In genomic region chr18:5627756-5628511, GRCh38 we compare ENCODE assay signal across 8 cellular contexts.
DNase-seq lines count a peak whose midpoint lies in the region; ATAC-seq and TF ChIP-seq lines count a peak whose summit lies in the region.

No MANE protein-coding gene starts in this region.

- H3K14ac ChIP-seq in trophoblast cell (ENCODE audit: low read length), result peak overlapping the region; percentile 92

- no peaks in the 10 kb centered on the region for H3K36me3 ChIP-seq in ES-I3 (ENCODE audit: insufficient read depth, low read length)
- H3K36me3 ChIP-seq in SJSA1, result no peaks in the 10 kb centered on the region
- no peaks in the 10 kb centered on the region for H3K36me3 ChIP-seq in trophoblast cell (ENCODE audit: control insufficient read depth in 1 of 2, insufficient read depth in 2 of 2, low read length in 2 of 2)

- peak overlapping the region; percentile 41 for H2BK12ac ChIP-seq in trophoblast cell (ENCODE audit: low read length)

- H3K4me3 Mint-ChIP-seq in glutamatergic neuron (ENCODE audit: unreplicated experiment), result peak overlapping the region; percentile 74

- no peaks in the 10 kb centered on the region for H3K4me1 Mint-ChIP-seq in glutamatergic neuron (ENCODE audit: low read depth, unreplicated experiment)

- H4K12ac ChIP-seq in trophoblast cell (ENCODE audit: low read depth, low read length), result peak overlapping the region; percentile 39

- H3K27ac ChIP-seq in SJSA1, result no peak overlapping the region
- peak overlapping the region; percentile 87 for H3K27ac ChIP-seq in trophoblast cell (ENCODE audit: low read depth, low read length)

- ATAC-seq in HG02798 (IDR thresholded peaks at IDR 0.05; ENCODE audit: poor library complexity, unreplicated experiment) (no peak), HG03469 (IDR thresholded peaks at IDR 0.05; ENCODE audit: unreplicated experiment) (no peak)

- peak overlapping the region; percentile 18 for H4K8ac ChIP-seq in trophoblast cell (ENCODE audit: low read depth, low read length)

- H2AFZ ChIP-seq in trophoblast cell (ENCODE audit: insufficient read depth, low read length, poor library complexity), result peak overlapping the region; percentile 53

- H3K27me3 ChIP-seq in SJSA1 (replicated peaks) (peaks cover 65% of the 10 kb centered on the region), trophoblast cell (ENCODE audit: insufficient read depth, low read length) (no peaks in the 10 kb centered on the region)

- peak overlapping the region; percentile 79 for H2BK120ac ChIP-seq in trophoblast cell (ENCODE audit: insufficient read depth, low read length, poor library complexity)

- H3K9ac ChIP-seq in ES-I3 (ENCODE audit: low read depth, low read length), result peak overlapping the region; percentile 66; the same call in 1 of the 2 replicates
- peak overlapping the region; percentile 98 for H3K9ac ChIP-seq in trophoblast cell (ENCODE audit: low read length)

- WGBS in trophoblast cell (ENCODE audit: extremely low coverage, insufficient coverage, insufficient read length), result no CpG with 5 or more reads among the region's 29 CpGs

- no peak overlapping the region for H3K23ac ChIP-seq in trophoblast cell (ENCODE audit: low read length)

- no peak for DNase-seq in SJSA1 (ENCODE audit: low read depth in 1 of 2, low spot score in 2 of 2)
- DNase-seq in glutamatergic neuron, result no peak
- peak in 1 of 2 donors; percentile 9 for DNase-seq in trophoblast cell
- DNase-seq in mucosa of gallbladder (ENCODE audit: low spot score), result no peak
- DNase-seq in T1000 (lab: John Stamatoyannopoulos, UW), result no peak

- no peaks in the 10 kb centered on the region for H3K9me3 ChIP-seq in ES-I3 (ENCODE audit: control insufficient read depth, insufficient read depth, low read length)
- H3K9me3 ChIP-seq in SJSA1 (replicated peaks), result peaks cover 4% of the 10 kb centered on the region; the same call in 1 of the 2 replicates
- H3K9me3 ChIP-seq in trophoblast cell (ENCODE audit: insufficient read depth, low read depth, low read length), result no peaks in the 10 kb centered on the region

- no peak for TF ChIP-seq CTCF in glutamatergic neuron (IDR thresholded peaks at IDR 0.05; ENCODE audit: partially characterized antibody, unreplicated experiment)

- peak overlapping the region; percentile 95 for H3K18ac ChIP-seq in trophoblast cell (ENCODE audit: low read length)

- peak overlapping the region; percentile 88 for H3K4ac ChIP-seq in trophoblast cell (ENCODE audit: low read depth, low read length)

- H2AK5ac ChIP-seq in trophoblast cell (ENCODE audit: low read length), result no peak overlapping the region

- no peak overlapping the region for H3K27ac Mint-ChIP-seq in glutamatergic neuron (ENCODE audit: unreplicated experiment)

- H3K4me3 ChIP-seq in SJSA1 (peak overlapping the region; percentile 41), trophoblast cell (ENCODE audit: low read depth, low read length) (peak overlapping the region; percentile 88)

- H3K4me1 ChIP-seq in ES-I3 (ENCODE audit: insufficient read depth, low read length) (peaks cover 14% of the 10 kb centered on the region; the same call in 1 of the 2 replicates), SJSA1 (replicated peaks) (peaks cover 28% of the 10 kb centered on the region), trophoblast cell (ENCODE audit: control insufficient read depth in 1 of 2, insufficient read depth in 2 of 2, low read length in 2 of 2) (peaks cover 15 to 23% of the 10 kb centered on the region in 2 experiments)

- H3K27me3 Mint-ChIP-seq in glutamatergic neuron (ENCODE audit: unreplicated experiment), result peaks cover 6% of the 10 kb centered on the region

- H3K9me3 Mint-ChIP-seq in glutamatergic neuron (ENCODE audit: unreplicated experiment), result peaks cover 3% of the 10 kb centered on the region

- peak overlapping the region; percentile 82 for H3K4me2 ChIP-seq in trophoblast cell (ENCODE audit: low read length)

- H4K91ac ChIP-seq in trophoblast cell (ENCODE audit: low read depth, low read length), result peak overlapping the region; percentile 75

- peak overlapping the region; percentile 56 for H2BK5ac ChIP-seq in trophoblast cell (ENCODE audit: low read depth, low read length, poor library complexity)

- H3K79me1 ChIP-seq in trophoblast cell (ENCODE audit: low read length), result peaks cover 32% of the 10 kb centered on the region

- H3K36me3 Mint-ChIP-seq in glutamatergic neuron (ENCODE audit: unreplicated experiment), result no peaks in the 10 kb centered on the region

- peaks cover 34% of the 10 kb centered on the region for H3K79me2 ChIP-seq in trophoblast cell (ENCODE audit: control insufficient read depth, insufficient read depth, low read length, poor library complexity)
